ENCODE assay signal across 18 cellular contexts in genomic region chr3:5264896-5265770, GRCh38.
"Had no signal": no experiment of that assay in that cellular context is flagged by ENCODE, and none has a peak within 500 bp of the region (broad histone marks: within the 10 kb centered on the region; RNA-seq: fewer than 3 reads in every experiment).

No MANE protein-coding gene starts in this region.

- H3K36me3 Mint-ChIP-seq: naive thymus-derived CD8-positive, alpha-beta T cell had no signal

- H3K9me3 Mint-ChIP-seq: T-helper 2 cell treated with Interferon-gamma antibody and Interleukin-4, amounts not matched to agents 5 μg/mL and 100 μg/mL, for 36 hours had no signal

- H3K36me3 ChIP-seq: left lung, neutrophil, right atrium auricular region, transverse colon had no signal

- H3K27me3 Mint-ChIP-seq: naive thymus-derived CD8-positive, alpha-beta T cell had no signal

- H3K4me3 ChIP-seq: dorsolateral prefrontal cortex, left lung, right atrium auricular region, skin epidermis, transverse colon had no signal

- H3K9me3 ChIP-seq: left lung, neutrophil, right atrium auricular region, transverse colon had no signal

- H3K4me3 Mint-ChIP-seq: naive thymus-derived CD8-positive, alpha-beta T cell; T-helper 2 cell treated with Interferon-gamma antibody and Interleukin-4, amounts not matched to agents 5 μg/mL and 100 μg/mL, for 36 hours had no signal

- ATAC-seq: activated CD4-positive, CD25-positive, alpha-beta regulatory T cell treated with anti-CD3 and anti-CD28 coated beads, Interleukin-2, amount 50 U/mL, for 24 hours; esophagus mucosa; left lung; naive thymus-derived CD8-positive, alpha-beta T cell had no signal

- H3K4me1 ChIP-seq: left lung, right atrium auricular region, transverse colon had no signal

- H3K27ac Mint-ChIP-seq: T-helper 2 cell treated with Interferon-gamma antibody and Interleukin-4, amounts not matched to agents 5 μg/mL and 100 μg/mL, for 36 hours had no signal

- H3K27me3 ChIP-seq: dorsolateral prefrontal cortex, left lung, neutrophil, right atrium auricular region, transverse colon had no signal

- DNase-seq: activated naive CD4-positive, alpha-beta T cell treated with Interleukin-2 at 50 U/mL for 16 hours; activated T-cell treated with anti-CD3 and anti-CD28 coated beads for 4 hours; aorta; dorsolateral prefrontal cortex; hippocampal formation; left lung; mammary epithelial cell; naive thymus-derived CD8-positive, alpha-beta T cell; stimulated activated CD4-positive, alpha-beta T cell treated with anti-CD3 and anti-CD28 coated beads, Interleukin-4, amount 100 ng/mL, for 24 hours; stimulated activated naive CD4-positive, alpha-beta T cell; substantia nigra; transverse colon had no signal

- H3K27ac ChIP-seq: dorsolateral prefrontal cortex, left lung, neutrophil, right atrium auricular region, skin epidermis, transverse colon had no signal
